ENCODE assay signal across 1 cellular context in the genomic region with DNA sequence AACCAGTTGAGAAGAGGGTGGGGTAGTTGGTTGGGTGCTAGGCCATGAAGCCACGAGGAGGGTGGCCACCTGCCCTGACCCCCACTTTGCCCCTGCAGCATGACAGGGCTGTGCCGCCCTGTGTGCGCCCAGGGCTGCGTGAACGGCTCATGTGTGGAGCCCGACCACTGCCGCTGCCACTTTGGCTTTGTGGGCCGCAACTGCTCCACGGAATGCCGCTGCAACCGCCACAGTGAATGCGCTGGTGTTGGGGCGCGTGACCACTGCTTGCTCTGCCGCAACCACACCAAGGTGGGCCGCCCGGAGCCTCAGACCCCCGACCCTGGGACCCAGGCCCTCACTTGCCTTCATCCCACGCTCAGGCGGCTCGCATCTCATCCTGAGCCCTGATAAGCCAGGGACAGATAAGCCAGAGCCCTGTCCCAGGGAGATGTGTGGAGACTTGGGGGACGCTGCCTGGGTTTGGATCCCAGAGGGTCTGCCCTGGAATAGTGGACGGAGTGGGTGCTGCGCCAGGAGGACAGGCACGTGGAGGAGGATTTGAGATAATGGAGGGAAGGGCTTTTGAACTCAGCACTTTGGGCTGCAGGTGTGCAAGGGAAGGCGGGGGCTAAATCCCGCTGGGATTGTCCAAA.
A peak's percentile ranks its signal among the peaks of the same experiment; 100 is the strongest.
TF ChIP-seq lines count a peak whose summit lies in the region.

No MANE protein-coding gene starts in this region.

TF ChIP-seq in WTC11, 78 proteins besides CTCF, POLR2A, EP300 and RAD21 (continued from another document):
- TF ChIP-seq PRRX2 (CRISPR knock-in tag; IDR thresholded peaks at IDR 0.05) = no peak; the same call in 1 of the 2 replicates
- no peak for TF ChIP-seq E2F1 (CRISPR knock-in tag; IDR thresholded peaks at IDR 0.05)
- TF ChIP-seq, protein P1, sequence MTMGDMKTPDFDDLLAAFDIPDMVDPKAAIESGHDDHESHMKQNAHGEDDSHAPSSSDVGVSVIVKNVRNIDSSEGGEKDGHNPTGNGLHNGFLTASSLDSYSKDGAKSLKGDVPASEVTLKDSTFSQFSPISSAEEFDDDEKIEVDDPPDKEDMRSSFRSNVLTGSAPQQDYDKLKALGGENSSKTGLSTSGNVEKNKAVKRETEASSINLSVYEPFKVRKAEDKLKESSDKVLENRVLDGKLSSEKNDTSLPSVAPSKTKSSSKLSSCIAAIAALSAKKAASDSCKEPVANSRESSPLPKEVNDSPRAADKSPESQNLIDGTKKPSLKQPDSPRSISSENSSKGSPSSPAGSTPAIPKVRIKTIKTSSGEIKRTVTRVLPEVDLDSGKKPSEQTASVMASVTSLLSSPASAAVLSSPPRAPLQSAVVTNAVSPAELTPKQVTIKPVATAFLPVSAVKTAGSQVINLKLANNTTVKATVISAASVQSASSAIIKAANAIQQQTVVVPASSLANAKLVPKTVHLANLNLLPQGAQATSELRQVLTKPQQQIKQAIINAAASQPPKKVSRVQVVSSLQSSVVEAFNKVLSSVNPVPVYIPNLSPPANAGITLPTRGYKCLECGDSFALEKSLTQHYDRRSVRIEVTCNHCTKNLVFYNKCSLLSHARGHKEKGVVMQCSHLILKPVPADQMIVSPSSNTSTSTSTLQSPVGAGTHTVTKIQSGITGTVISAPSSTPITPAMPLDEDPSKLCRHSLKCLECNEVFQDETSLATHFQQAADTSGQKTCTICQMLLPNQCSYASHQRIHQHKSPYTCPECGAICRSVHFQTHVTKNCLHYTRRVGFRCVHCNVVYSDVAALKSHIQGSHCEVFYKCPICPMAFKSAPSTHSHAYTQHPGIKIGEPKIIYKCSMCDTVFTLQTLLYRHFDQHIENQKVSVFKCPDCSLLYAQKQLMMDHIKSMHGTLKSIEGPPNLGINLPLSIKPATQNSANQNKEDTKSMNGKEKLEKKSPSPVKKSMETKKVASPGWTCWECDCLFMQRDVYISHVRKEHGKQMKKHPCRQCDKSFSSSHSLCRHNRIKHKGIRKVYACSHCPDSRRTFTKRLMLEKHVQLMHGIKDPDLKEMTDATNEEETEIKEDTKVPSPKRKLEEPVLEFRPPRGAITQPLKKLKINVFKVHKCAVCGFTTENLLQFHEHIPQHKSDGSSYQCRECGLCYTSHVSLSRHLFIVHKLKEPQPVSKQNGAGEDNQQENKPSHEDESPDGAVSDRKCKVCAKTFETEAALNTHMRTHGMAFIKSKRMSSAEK (CRISPR knock-in tag; IDR thresholded peaks at IDR 0.05; ENCODE audit: borderline replicate concordance) = 0 out of 2 replicates have a peak, but pooled peaks have one; percentile 17
- TF ChIP-seq HMGA2 (CRISPR knock-in tag; IDR thresholded peaks at IDR 0.05) = no peak
- TF ChIP-seq ZSCAN18 (CRISPR knock-in tag; IDR thresholded peaks at IDR 0.05) = no peak
- TF ChIP-seq MAX (CRISPR knock-in tag; IDR thresholded peaks at IDR 0.05) = peak; percentile 59
- TF ChIP-seq SMAD3 (CRISPR knock-in tag; IDR thresholded peaks at IDR 0.05; ENCODE audit: borderline replicate concordance) = no peak
- TF ChIP-seq ZNF138 (CRISPR knock-in tag; conservative IDR thresholded peaks at IDR 0.05) = peak; percentile 80; the same call in 1 of the 2 replicates
- TF ChIP-seq HMGXB4 (CRISPR knock-in tag; IDR thresholded peaks at IDR 0.05) = 0 out of 2 replicates have a peak, but pooled peaks have one; percentile 32
- no peak for TF ChIP-seq GTF2I (CRISPR knock-in tag; conservative IDR thresholded peaks at IDR 0.05)
- no peak for TF ChIP-seq FOXP1 (CRISPR knock-in tag; IDR thresholded peaks at IDR 0.05; ENCODE audit: borderline replicate concordance)
- TF ChIP-seq TP53 (CRISPR knock-in tag; IDR thresholded peaks at IDR 0.05) = peak; percentile 42; the same call in 1 of the 2 replicates
- no peak for TF ChIP-seq ZNF671 (CRISPR knock-in tag; IDR thresholded peaks at IDR 0.05)
- no peak for TF ChIP-seq GRHL2 (CRISPR knock-in tag; IDR thresholded peaks at IDR 0.05; ENCODE audit: insufficient replicate concordance, severe bottlenecking)
- no peak for TF ChIP-seq CDX4 (CRISPR knock-in tag; IDR thresholded peaks at IDR 0.05; ENCODE audit: borderline replicate concordance)
- 0 out of 2 replicates have a peak, but pooled peaks have one; percentile 83 for TF ChIP-seq NR3C1 (CRISPR knock-in tag; conservative IDR thresholded peaks at IDR 0.05; ENCODE audit: low read depth)
